ENCODE assay signal across 8 cellular contexts in the genomic region with DNA sequence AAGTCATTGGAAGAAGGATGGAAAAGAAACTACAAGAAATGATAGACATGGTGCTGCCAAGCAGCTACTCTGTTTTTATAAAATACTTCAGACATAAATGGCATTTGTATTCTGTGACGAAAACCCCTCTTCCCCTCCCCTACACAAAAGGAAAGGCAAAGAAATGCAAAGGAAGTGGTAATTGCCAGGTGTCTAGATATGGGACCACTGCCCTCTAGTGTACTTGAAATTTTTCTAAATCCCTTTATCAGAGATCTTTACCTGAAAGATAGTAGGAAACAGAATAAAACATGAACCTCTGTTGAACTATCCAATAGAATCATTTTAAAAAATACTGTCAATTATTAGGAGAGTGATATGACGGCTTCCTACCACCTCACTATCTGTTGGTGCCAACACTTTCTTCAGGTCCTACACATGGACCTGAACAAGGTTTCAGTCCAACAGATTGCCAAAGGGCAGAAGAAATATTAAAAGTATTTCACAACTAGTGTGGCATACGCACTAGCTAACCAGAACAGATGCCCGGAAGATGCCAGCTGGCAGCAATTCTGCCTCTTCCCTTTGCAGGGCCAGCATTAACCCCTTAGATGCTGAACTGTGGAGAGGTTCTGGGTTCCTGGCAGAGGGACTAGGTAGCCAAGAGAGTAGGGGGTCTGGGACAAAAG.
DNase-seq lines count a peak whose midpoint lies in the region; ATAC-seq and TF ChIP-seq lines count a peak whose summit lies in the region.

No MANE protein-coding gene starts in this region.

- TF ChIP-seq POLR2A in sigmoid colon (IDR thresholded peaks at IDR 0.05): no peak
- no peak for TF ChIP-seq POLR2A in vagina (IDR thresholded peaks at IDR 0.05)

- H3K36me3 ChIP-seq in KMS-11 (ENCODE audit: insufficient read depth): no peaks in the 10 kb centered on the region
- H3K36me3 ChIP-seq in sigmoid colon: no peaks in the 10 kb centered on the region
- no peaks in the 10 kb centered on the region for H3K36me3 ChIP-seq in vagina

- TF ChIP-seq EP300 in sigmoid colon (IDR thresholded peaks at IDR 0.05): no peak

- no peaks in the 10 kb centered on the region for H4K20me1 ChIP-seq in KMS-11 (ENCODE audit: insufficient read depth)

- WGBS in sigmoid colon, 2 donors: 25 to 53% methylated on average over 4 of the region's 4 CpGs

- H2AFZ ChIP-seq in KMS-11 (ENCODE audit: low read depth): no peak overlapping the region

- no peak overlapping the region for H3K9ac ChIP-seq in KMS-11

- TF ChIP-seq CTCF in KMS-11 (conservative IDR thresholded peaks at IDR 0.05; ENCODE audit: low read depth, low read length): peak; percentile 64
- peak in 1 of 4 experiments; percentile 28 for TF ChIP-seq CTCF in sigmoid colon (IDR thresholded peaks at IDR 0.05)
- no peak for TF ChIP-seq CTCF in vagina (IDR thresholded peaks at IDR 0.05)

- DNase-seq in DMS114 treated with DMSO at 0.1 percent for 48 hours (lab: John Stamatoyannopoulos, UW; ENCODE audit: unreplicated experiment) (peak; percentile 41), SW480 (ENCODE audit: low spot score) (peak; percentile 68), foreskin melanocyte (peak; percentile 33), sigmoid colon (peak; percentile 74), vagina (ENCODE audit: extremely low spot score in 2 of 2) (no peak)

- H3K27me3 ChIP-seq in KMS-11 (ENCODE audit: insufficient read depth, low read depth) (no peaks in the 10 kb centered on the region), sigmoid colon (no peaks in the 10 kb centered on the region), vagina (no peaks in the 10 kb centered on the region)

- ATAC-seq in GM19452 (IDR thresholded peaks at IDR 0.05; ENCODE audit: unreplicated experiment) (peak; percentile 79), GM18873 (IDR thresholded peaks at IDR 0.05; ENCODE audit: low FRiP score, unreplicated experiment) (no peak)

- peaks cover 3% of the 10 kb centered on the region for H3K4me1 ChIP-seq in KMS-11 (ENCODE audit: low read depth, poor library complexity, severe bottlenecking)
- peaks cover 0 to 11% (median 9%) of the 10 kb centered on the region in 4 donors for H3K4me1 ChIP-seq in sigmoid colon
- peaks cover 6% of the 10 kb centered on the region for H3K4me1 ChIP-seq in vagina

- H3K9me3 ChIP-seq in sigmoid colon: no peaks in the 10 kb centered on the region
- H3K9me3 ChIP-seq in vagina: no peaks in the 10 kb centered on the region

- no peak overlapping the region for H3K4me2 ChIP-seq in KMS-11

- H3K4me3 ChIP-seq in KMS-11 (IDR thresholded peaks at IDR 0.05; ENCODE audit: insufficient read depth, low read depth, low read length) (no peak overlapping the region), sigmoid colon (no peak overlapping the region), vagina (no peak overlapping the region)

- intact Hi-C loops in sigmoid colon (cut with DNase I) (loop anchor here (10.0 kb wide), 1 partner anchor 336 kb away; no protein-coding TSS in a partner anchor), vagina (cut with DNase I) (loop anchor here (10.0 kb wide), 1 partner anchor 336 kb away; no protein-coding TSS in a partner anchor)

- H3K79me2 ChIP-seq in KMS-11 (ENCODE audit: insufficient read depth, low read depth): no peaks in the 10 kb centered on the region

- no peak overlapping the region for H3K27ac ChIP-seq in KMS-11
- no peak overlapping the region for H3K27ac ChIP-seq in sigmoid colon
- H3K27ac ChIP-seq in vagina: no peak overlapping the region

Comparison
In these comparisons a context has a peak if more than half of its experiments do, and no peak if none do; other contexts are left out.
1. DNase-seq: peak in DMS114 treated with DMSO at 0.1 percent for 48 hours (single experiment), SW480 (single experiment), foreskin melanocyte (single experiment) and sigmoid colon (single experiment); none in vagina (0 of 2).